8 cellular contexts compared by ENCODE assay signal in genomic region chr14:99605299-99605961, GRCh38. TPM values are rescaled to one million over a fixed set of nuclear protein-coding genes. Genes with fewer than 3 reads are reported as not detected.
DNase-seq lines count a peak whose midpoint lies in the region; ATAC-seq and TF ChIP-seq lines count a peak whose summit lies in the region.

No MANE protein-coding gene starts in this region.

- H3K4me1 ChIP-seq in gastrocnemius medialis: peaks cover 20 to 26% of the 10 kb centered on the region in 2 donors

- no peak for TF ChIP-seq CTCF in AG04450 (IDR thresholded peaks at IDR 0.05; ENCODE audit: low read depth, low read length)
- TF ChIP-seq CTCF in gastrocnemius medialis (IDR thresholded peaks at IDR 0.05 in 4 of 5, conservative IDR thresholded peaks at IDR 0.05 in 1 of 5): no peak

- H3K4me3 ChIP-seq in AG04450 (ENCODE audit: low read depth, low read length) (peak overlapping the region; percentile 68), gastrocnemius medialis (peak overlapping the region; percentile 85 to 96 (median 90))

- peak; percentile 48 for ATAC-seq in GM19395 (IDR thresholded peaks at IDR 0.05; ENCODE audit: unreplicated experiment)
- ATAC-seq in gastrocnemius medialis: peak; percentile 20 to 35
- no peak for ATAC-seq in HG02970 (IDR thresholded peaks at IDR 0.05; ENCODE audit: low FRiP score, unreplicated experiment)

- intact Hi-C loops in gastrocnemius medialis (cut with DNase I; ENCODE audit: low total_unique reads): loop anchor here (2.0 to 10.0 kb wide), 3 partner anchors 43 to 609 kb away; no protein-coding TSS in a partner anchor

- DNase-seq in AG04450 (ENCODE audit: low read depth, low spot score) (no peak), NCI-H1417 (lab: John Stamatoyannopoulos, UW) (peak; percentile 88 to 93 (median 91)), T-helper 2 cell (peak; percentile 62 to 92 (median 68)), amniotic stem cell (lab: John Stamatoyannopoulos, UW) (peak; percentile 15), hepatic stellate cell (ENCODE audit: low spot score) (peak; percentile 84), gastrocnemius medialis (peak; percentile 39 to 59)

- TF ChIP-seq POLR2A in gastrocnemius medialis (IDR thresholded peaks at IDR 0.05): peak in 1 of 2 donors; percentile 10

- H3K27ac ChIP-seq in AG04450 (ENCODE audit: low read depth, low read length): peak overlapping the region; percentile 39
- peak overlapping the region; percentile 94 to 99 (median 96) for H3K27ac ChIP-seq in gastrocnemius medialis

- H3K27me3 ChIP-seq in AG04450 (ENCODE audit: control insufficient read depth, insufficient read depth, low read length): no peaks in the 10 kb centered on the region
- H3K27me3 ChIP-seq in gastrocnemius medialis: no peaks in the 10 kb centered on the region

- no peaks in the 10 kb centered on the region; the same call in 1 of the 2 replicates for H3K9me3 ChIP-seq in AG04450 (ENCODE audit: control insufficient read depth, insufficient read depth, low read length)
- H3K9me3 ChIP-seq in gastrocnemius medialis: no peaks in the 10 kb centered on the region

- H3K36me3 ChIP-seq in gastrocnemius medialis: no peaks in the 10 kb centered on the region

- POLR2A ChIA-PET in AG04450 (lab: Yijun Ruan, JAX): interaction anchor here (0.6 to 2.1 kb wide), 4 partner anchors 17 to 428 kb away, joined by 3 to 5 read pairs (median 3); no protein-coding TSS in a partner anchor

- in situ Hi-C loops in gastrocnemius medialis (cut with MboI; ENCODE audit: low sequenced_read_pairs in 4 of 4): no loop called here

- CTCF ChIA-PET in AG04450 (lab: Charles Lee): interaction anchor here (0.7 to 1.7 kb wide), 7 partner anchors 16 to 88 kb away, joined by 3 to 5 read pairs (median 3); no protein-coding TSS in a partner anchor

RNA-seq across cellular contexts. Expression of gene CCDC85C, which starts 1.4 kb away (rescaled TPM):
- polyA plus RNA-seq in AG04450 (2011; rRNA removed): 7.2 and 8.5 TPM in 2 replicates
- polyA minus RNA-seq in AG04450 (2011; rRNA and poly(A)+ RNA removed): 11.3 and 13.8 TPM in 2 replicates
- total RNA-seq in gastrocnemius medialis: 10 to 100 TPM in 3 of 4 donors, 1 to 10 TPM in 1; 7.9 to 32.8 (median 15.4) TPM

RNA-seq across cellular contexts. Expression of gene HHIPL1, which starts 39.5 kb away (rescaled TPM):
- 1.1 and 1.2 TPM in 2 replicates for polyA plus RNA-seq in AG04450 (2011; rRNA removed)
- polyA minus RNA-seq in AG04450 (2011; rRNA and poly(A)+ RNA removed): 1.3 and 1.7 TPM in 2 replicates
- total RNA-seq in gastrocnemius medialis: under 1 TPM; 0.07 to 0.82 (median 0.14) TPM
